ENCODE assay signal across 1 cellular context in the genomic region with DNA sequence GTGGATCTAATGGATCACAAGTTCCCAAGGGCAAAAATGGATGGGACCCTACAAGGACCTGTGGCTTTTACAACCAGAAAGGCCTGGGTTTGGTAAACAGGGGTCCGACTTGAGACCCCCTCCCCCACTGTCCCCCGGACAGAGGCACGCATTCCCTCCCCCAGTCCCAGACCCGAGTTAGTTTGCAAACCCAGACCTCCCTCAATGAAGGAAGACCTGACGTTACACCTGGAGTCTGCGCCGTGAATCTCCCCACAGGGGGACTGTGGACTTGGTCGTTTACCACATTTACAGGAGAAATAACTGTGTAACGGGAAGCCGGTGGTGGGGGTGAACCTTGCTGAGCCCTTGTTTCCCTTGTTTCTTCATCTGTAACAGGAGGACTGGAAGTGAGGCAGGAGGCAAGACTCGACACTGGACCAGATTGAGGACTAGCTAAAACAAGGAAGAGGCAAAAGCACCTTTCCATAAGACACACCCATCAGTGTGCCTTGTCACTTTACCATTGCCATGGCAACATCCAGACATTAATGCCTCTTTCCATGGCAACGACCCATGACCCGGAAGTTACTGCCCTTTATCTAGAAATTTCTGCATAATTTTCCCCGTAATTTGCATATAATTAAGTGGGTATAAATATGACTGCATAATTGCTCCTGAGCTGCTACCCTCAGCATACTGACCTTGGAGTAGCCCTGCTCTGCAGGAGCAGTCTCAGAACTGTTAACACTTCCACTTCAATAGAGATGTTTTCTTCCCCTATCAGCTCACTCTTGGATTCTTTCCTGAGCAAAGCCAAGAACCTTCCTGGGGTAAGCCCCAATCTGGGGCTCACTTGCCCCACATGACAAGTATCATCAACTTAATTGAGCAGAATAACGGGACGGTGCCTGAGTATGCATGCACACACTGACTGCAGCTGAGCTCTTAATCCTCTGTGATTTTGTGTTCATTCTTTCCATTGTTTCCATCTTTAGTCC.
TF ChIP-seq lines count a peak whose summit lies in the region.

No MANE protein-coding gene starts in this region.

TF ChIP-seq in IMR-90, 13 proteins besides CTCF, POLR2A, EP300 and RAD21 (continued from another document):
- no peak for TF ChIP-seq MXI1 (IDR thresholded peaks at IDR 0.05; ENCODE audit: borderline replicate concordance, low read depth, low read length)
- TF ChIP-seq, protein P1, sequence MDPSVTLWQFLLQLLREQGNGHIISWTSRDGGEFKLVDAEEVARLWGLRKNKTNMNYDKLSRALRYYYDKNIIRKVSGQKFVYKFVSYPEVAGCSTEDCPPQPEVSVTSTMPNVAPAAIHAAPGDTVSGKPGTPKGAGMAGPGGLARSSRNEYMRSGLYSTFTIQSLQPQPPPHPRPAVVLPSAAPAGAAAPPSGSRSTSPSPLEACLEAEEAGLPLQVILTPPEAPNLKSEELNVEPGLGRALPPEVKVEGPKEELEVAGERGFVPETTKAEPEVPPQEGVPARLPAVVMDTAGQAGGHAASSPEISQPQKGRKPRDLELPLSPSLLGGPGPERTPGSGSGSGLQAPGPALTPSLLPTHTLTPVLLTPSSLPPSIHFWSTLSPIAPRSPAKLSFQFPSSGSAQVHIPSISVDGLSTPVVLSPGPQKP (IDR thresholded peaks at IDR 0.05; ENCODE audit: borderline replicate concordance, low read depth, low read length): no peak
- TF ChIP-seq NFE2L2 (IDR thresholded peaks at IDR 0.05; ENCODE audit: low read depth, low read length): no peak
- TF ChIP-seq RFX5 (IDR thresholded peaks at IDR 0.05; ENCODE audit: low read depth, low read length): no peak
- TF ChIP-seq USF2 (IDR thresholded peaks at IDR 0.05; ENCODE audit: low read depth, low read length): no peak
- no peak for TF ChIP-seq BHLHE40 (IDR thresholded peaks at IDR 0.05; ENCODE audit: low read depth, low read length)
- no peak for TF ChIP-seq CEBPB (IDR thresholded peaks at IDR 0.05; ENCODE audit: low read depth, low read length)
- TF ChIP-seq MAFK (IDR thresholded peaks at IDR 0.05; ENCODE audit: low read depth, low read length): no peak
